In genomic region chr16:81730090-81731051, GRCh38 we compare ENCODE assay signal across 7 cellular contexts. TPM values are rescaled to one million over a fixed set of nuclear protein-coding genes. Genes with fewer than 3 reads are reported as not detected.
DNase-seq lines count a peak whose midpoint lies in the region; ATAC-seq and TF ChIP-seq lines count a peak whose summit lies in the region.

No MANE protein-coding gene starts in this region.

- DNase-seq in NCI-H2196 (lab: John Stamatoyannopoulos, UW; ENCODE audit: unreplicated experiment) (peak; percentile 95), dorsolateral prefrontal cortex (peak; percentile 65 to 92 (median 85)), lower leg skin (ENCODE audit: low spot score in 2 of 2) (peak; percentile 68 to 96)
- DNase-seq in activated CD4-positive, alpha-beta T cell treated with anti-CD3 and anti-CD28 coated beads, Interleukin-2, amount 50 U/mL, for 24 hours (ENCODE audit: low read depth in 1 of 2, low spot score in 1 of 2) = peak; percentile 24 to 30
- DNase-seq in stimulated activated CD4-positive, alpha-beta T cell treated with anti-CD3 and anti-CD28 coated beads, Interleukin-4, amount 100 ng/mL, for 24 hours = peak; percentile 54

- ATAC-seq in GM18517 (IDR thresholded peaks at IDR 0.05; ENCODE audit: unreplicated experiment) = peak; percentile 79
- ATAC-seq in HG03039 (IDR thresholded peaks at IDR 0.05; ENCODE audit: unreplicated experiment) = peak; percentile 65

- no peaks in the 10 kb centered on the region for H3K27me3 ChIP-seq in dorsolateral prefrontal cortex

- peak overlapping the region; percentile 8 to 72 (median 53) for H3K4me3 ChIP-seq in dorsolateral prefrontal cortex
- H3K4me3 ChIP-seq in lower leg skin (ENCODE audit: low read depth, poor library complexity, severe bottlenecking) = peak overlapping the region; percentile 14

- no peak for TF ChIP-seq POLR2A in lower leg skin (IDR thresholded peaks at IDR 0.05)

- TF ChIP-seq CTCF in dorsolateral prefrontal cortex (IDR thresholded peaks at IDR 0.05 in 54 of 56, conservative IDR thresholded peaks at IDR 0.05 in 2 of 56; ENCODE audit: low read depth in 1 of 56, partially characterized antibody in 56 of 56) = peak in 52 of 56 donors; percentile 15 to 62 (median 46)
- peak in 1 of 3 donors; percentile 69 for TF ChIP-seq CTCF in lower leg skin (IDR thresholded peaks at IDR 0.05)

- intact Hi-C loops in dorsolateral prefrontal cortex (cut with DNase I) (loop anchor here (10.0 kb wide), 3 partner anchors 366 to 726 kb away; partner anchors contain the start of genes ATMIN (in 1 of the 2), CENPN (in 1 of the 2) and CMC2 (in 1 of the 2)), lower leg skin (cut with DNase I; ENCODE audit: low total_unique reads) (loop anchor here (10.0 kb wide), 1 partner anchor 526 kb away; no protein-coding TSS in a partner anchor)

- WGBS in lower leg skin, 2 donors = 10 to 15% methylated on average over 33 to 43 of the region's 47 CpGs

- peak overlapping the region in 34 of 59 donors; percentile 1 to 74 (median 46) for H3K27ac ChIP-seq in dorsolateral prefrontal cortex

RNA-seq across cellular contexts. Expression of gene PLCG2, which starts 48.7 kb away (rescaled TPM):
- 10 to 100 TPM in 65 of 120 experiments, 1 to 10 TPM in 55; 3.2 to 24.2 (median 10.4) TPM for total RNA-seq in dorsolateral prefrontal cortex
- total RNA-seq in lower leg skin = 10 to 100 TPM in 2 of 4 donors, 1 to 10 TPM in 2; 7.0 to 14.1 (median 10.2) TPM

Comparison
In these comparisons a context has a peak if more than half of its experiments do, and no peak if none do; other contexts are left out.
1. Peak in every context shown above with its lines: DNase-seq, ATAC-seq, H3K4me3 ChIP-seq and H3K27ac ChIP-seq.
2. DNase-seq: peak in every context shown above with its lines; median percentile 95 in NCI-H2196; 85 in dorsolateral prefrontal cortex; 82 in lower leg skin; 54 in stimulated activated CD4-positive, alpha-beta T cell treated with anti-CD3 and anti-CD28 coated beads, Interleukin-4, amount 100 ng/mL, for 24 hours; 27 in activated CD4-positive, alpha-beta T cell treated with anti-CD3 and anti-CD28 coated beads, Interleukin-2, amount 50 U/mL, for 24 hours.